In the genomic region with DNA sequence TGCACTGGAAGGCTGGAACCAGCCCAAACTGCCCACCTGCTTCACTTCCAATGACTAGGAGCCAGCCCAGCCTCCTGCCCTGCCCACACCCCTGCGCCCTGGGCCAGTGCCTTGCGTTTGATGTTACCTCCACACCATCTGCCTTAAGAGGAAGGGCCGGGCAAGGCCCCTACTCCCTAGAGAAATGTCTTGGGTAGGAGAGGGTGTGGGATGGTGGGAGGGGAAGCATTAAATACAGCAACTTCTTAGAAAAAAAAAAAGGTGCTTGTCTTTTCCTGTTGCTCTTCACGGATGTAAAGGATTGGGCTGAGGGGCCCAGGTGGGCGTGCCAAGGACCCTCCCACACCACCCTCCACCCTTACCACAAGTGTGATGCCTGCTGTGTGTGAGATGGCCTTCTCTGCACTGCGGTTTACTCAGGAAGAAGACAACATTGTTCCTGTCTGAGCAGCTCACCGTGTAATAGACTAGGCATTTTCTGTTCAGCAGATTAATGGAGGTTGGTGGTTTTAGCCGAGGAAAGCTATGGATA, we compare ENCODE assay signal across 9 cellular contexts.
DNase-seq lines count a peak whose midpoint lies in the region; ATAC-seq, FAIRE-seq and TF ChIP-seq lines count a peak whose summit lies in the region.
"Had no signal": no experiment of that assay in that cellular context is flagged by ENCODE, and none has a peak within 500 bp of the region (broad histone marks: within the 10 kb centered on the region; RNA-seq: fewer than 3 reads in every experiment).

No MANE protein-coding gene starts in this region.

- in situ Hi-C loops in astrocyte of the cerebellum (cut with HindIII; ENCODE audit: low sequenced_read_pairs) = no loop called here

- peaks cover 26% of the 10 kb centered on the region for H3K4me1 Mint-ChIP-seq in activated B cell treated with CpG ODN at 0.5 μM for 24 hours

- no peak overlapping the region for H3K4me3 ChIP-seq in astrocyte of the cerebellum (ENCODE audit: low read depth, low read length)
- H3K4me3 ChIP-seq in left lung = no peak overlapping the region

- no peaks in the 10 kb centered on the region for H3K27me3 ChIP-seq in left lung

- H3K9me3 ChIP-seq in left lung = no peaks in the 10 kb centered on the region

- H3K4me1 ChIP-seq in left lung = peaks cover 0 to 46% of the 10 kb centered on the region in 2 donors

- H3K9me3 Mint-ChIP-seq in activated B cell treated with CpG ODN at 0.5 μM for 24 hours = no peaks in the 10 kb centered on the region

- POLR2A ChIA-PET in activated B cell treated with CpG ODN at 0.5 μM for 24 hours (lab: Charles Lee) = interaction anchor here (0.6 kb wide), 2 partner anchors 383 to 533 kb away, joined by 3 read pairs; no protein-coding TSS in a partner anchor

- peaks cover 8% of the 10 kb centered on the region for H3K27me3 Mint-ChIP-seq in activated B cell treated with CpG ODN at 0.5 μM for 24 hours

- no peak for TF ChIP-seq CTCF in activated B cell treated with CpG ODN at 0.5 μM for 24 hours (IDR thresholded peaks at IDR 0.05)
- TF ChIP-seq CTCF in astrocyte of the cerebellum (IDR thresholded peaks at IDR 0.05; ENCODE audit: low read depth, low read length, missing control alignments) = no peak
- no peak for TF ChIP-seq CTCF in left lung (IDR thresholded peaks at IDR 0.05)

- ATAC-seq in activated B cell treated with CpG ODN at 0.5 μM for 24 hours (ENCODE audit: low read depth) (peak; percentile 34), left lung (no peak), HG02588 (IDR thresholded peaks at IDR 0.05; ENCODE audit: unreplicated experiment) (no peak)

- DNase-seq in HTR-8/SVneo (ENCODE audit: insufficient read length, low spot score) (no peak), activated B cell treated with CpG ODN at 0.5 μM for 24 hours (no peak), astrocyte of the cerebellum (ENCODE audit: low read depth) (peak; percentile 74), left lung (no peak), Ammon's horn (ENCODE audit: low spot score) (no peak), putamen (ENCODE audit: low spot score) (no peak)
- DNase-seq in stimulated activated CD8-positive, alpha-beta memory T cell treated with anti-CD3 and anti-CD28 coated beads, Interleukin-4, amount 100 ng/mL, for 48 hours = peak; percentile 58
- DNase-seq: NCI-H1092 had no signal

- H3K4me3 Mint-ChIP-seq in activated B cell treated with CpG ODN at 0.5 μM for 24 hours = peak overlapping the region; percentile 39

- CTCF ChIA-PET in activated B cell treated with CpG ODN at 0.5 μM for 24 hours (lab: Charles Lee) = interaction anchor here (1.2 kb wide), 1 partner anchor 248 kb away, joined by 3 read pairs; no protein-coding TSS in a partner anchor

- H3K36me3 ChIP-seq in left lung = peaks cover 0 to 28% of the 10 kb centered on the region in 2 donors

- no peak overlapping the region for H3K27ac Mint-ChIP-seq in activated B cell treated with CpG ODN at 0.5 μM for 24 hours

- peak; percentile 40 for FAIRE-seq in HTR-8/SVneo (lab: Jason Lieb, UNC)

- intact Hi-C loops in activated B cell treated with CpG ODN at 0.5 μM for 24 hours (cut with micrococcal nuclease) (no loop called here), left lung (cut with DNase I) (no loop called here)

- no peaks in the 10 kb centered on the region for H3K36me3 Mint-ChIP-seq in activated B cell treated with CpG ODN at 0.5 μM for 24 hours (ENCODE audit: low read depth)

- H3K27ac ChIP-seq in left lung = peak overlapping the region in 1 of 2 donors; percentile 94

Comparison
In these comparisons a context has a peak if more than half of its experiments do, and no peak if none do; other contexts are left out.
1. DNase-seq: peak in astrocyte of the cerebellum (single experiment) and stimulated activated CD8-positive, alpha-beta memory T cell treated with anti-CD3 and anti-CD28 coated beads, Interleukin-4, amount 100 ng/mL, for 48 hours (single experiment); none in HTR-8/SVneo (single experiment), activated B cell treated with CpG ODN at 0.5 μM for 24 hours (single experiment), left lung (0 of 2), Ammon's horn (single experiment) and putamen (single experiment).